ENCODE assay signal across 15 cellular contexts in the genomic region with DNA sequence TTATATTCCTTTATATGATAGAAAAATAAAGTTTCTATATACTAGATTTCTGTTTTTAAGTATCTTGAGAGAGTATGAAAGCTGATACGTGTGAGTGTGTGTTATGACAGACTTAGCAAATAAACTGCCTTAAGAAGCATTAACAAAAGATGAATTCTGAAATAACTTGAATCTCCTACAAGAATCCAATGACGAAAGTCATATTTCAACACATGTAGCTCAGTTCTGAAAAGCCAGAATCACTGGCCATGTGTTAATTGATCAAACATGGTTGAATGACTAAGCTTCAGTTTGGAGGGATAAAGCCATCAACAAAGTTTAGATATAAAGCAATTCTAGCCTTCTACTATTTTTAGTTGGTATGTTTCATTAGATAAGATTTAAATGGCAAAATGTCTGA.
"Had no signal": no experiment of that assay in that cellular context is flagged by ENCODE, and none has a peak within 500 bp of the region (broad histone marks: within the 10 kb centered on the region; RNA-seq: fewer than 3 reads in every experiment).

No MANE protein-coding gene starts in this region.

- H3K36me3 ChIP-seq: esophagus muscularis mucosa, pancreas, stomach, thoracic aorta, upper lobe of right lung had no signal

- H3K4me3 ChIP-seq: coronary artery, esophagus muscularis mucosa, pancreas, stomach, thoracic aorta, upper lobe of right lung had no signal

- DNase-seq: activated CD4-positive, alpha-beta T cell treated with anti-CD3 and anti-CD28 coated beads, Interleukin-2, amount 50 U/mL, for 48 hours; activated naive CD4-positive, alpha-beta T cell treated with anti-CD3 and anti-CD28 coated beads, Interleukin-2, amount 10 ng/mL, durations not matched to agents 7 days and 5 days; activated T-cell treated with anti-CD3 and anti-CD28 coated beads, Interleukin-2, amount 50 U/mL, for 24 hours; caudate nucleus; islet precursor cell; naive B cell; pancreas; stimulated activated CD4-positive, alpha-beta T cell treated with anti-CD3 and anti-CD28 coated beads, Interleukin-12 subunit alpha, Interleukin-12 subunit beta, amount 100 ng/mL, for 4 hours; stimulated activated CD4-positive, alpha-beta T cell treated with anti-CD3 and anti-CD28 coated beads, Interleukin-2, amount 100 ng/mL, for 24 hours; stomach; upper lobe of right lung had no signal

- H3K27me3 ChIP-seq: esophagus muscularis mucosa, pancreas, stomach, upper lobe of right lung had no signal

- H3K27ac ChIP-seq: coronary artery, esophagus muscularis mucosa, pancreas, stomach, thoracic aorta, upper lobe of right lung, VCaP had no signal

- H3K9me3 ChIP-seq: esophagus muscularis mucosa, pancreas, stomach, thoracic aorta, upper lobe of right lung had no signal

- H3K4me1 ChIP-seq: esophagus muscularis mucosa, pancreas, stomach, upper lobe of right lung had no signal
